In genomic region chr16:17921357-17921978, GRCh38 we compare ENCODE assay signal across 9 cellular contexts.
A peak's percentile ranks its signal among the peaks of the same experiment; 100 is the strongest.
DNase-seq lines count a peak whose midpoint lies in the region; ATAC-seq and TF ChIP-seq lines count a peak whose summit lies in the region.
"Had no signal": no experiment of that assay in that cellular context is flagged by ENCODE, and none has a peak within 500 bp of the region (broad histone marks: within the 10 kb centered on the region; RNA-seq: fewer than 3 reads in every experiment).

No MANE protein-coding gene starts in this region.

- no peaks in the 10 kb centered on the region for H3K27me3 ChIP-seq in Panc1 (ENCODE audit: control insufficient read depth, insufficient read depth, low read length)

- H3K36me3 ChIP-seq in HEK293 (ENCODE audit: control insufficient read depth in 2 of 2, insufficient read depth in 1 of 2, low read length in 2 of 2) = no peaks in the 10 kb centered on the region
- no peaks in the 10 kb centered on the region for H3K36me3 ChIP-seq in Panc1 (ENCODE audit: control insufficient read depth, insufficient read depth, low read length)

- H3K4me1 ChIP-seq in HEK293 (ENCODE audit: control insufficient read depth, insufficient read depth, low read length) = no peaks in the 10 kb centered on the region
- no peaks in the 10 kb centered on the region for H3K4me1 ChIP-seq in Panc1 (ENCODE audit: control insufficient read depth, insufficient read depth, low read length)

- POLR2A ChIA-PET in HEK293 (lab: Yijun Ruan, JAX) = no interaction called here
- POLR2A ChIA-PET in Panc1 (lab: Charles Lee) = no interaction called here

- in situ Hi-C loops in Panc1 (cut with HindIII; ENCODE audit: low pct_unique_long_range_greater_than_20kb, low sequenced_read_pairs) = no loop called here

- CTCF ChIA-PET in HEK293 (lab: Yijun Ruan, JAX) (interaction anchor here (0.6 to 0.8 kb wide), 4 partner anchors 15 to 801 kb away, joined by 3 read pairs; no protein-coding TSS in a partner anchor), Panc1 (lab: Charles Lee) (no interaction called here)

- H3K27ac ChIP-seq in HEK293 (ENCODE audit: extremely low read depth, low read depth, low read length) = no peak overlapping the region
- H3K27ac ChIP-seq in Panc1 (ENCODE audit: low read length) = no peak overlapping the region

- no TSS peak for BruUV-seq in Panc1 (replicated peaks; lab: Mats Ljungman, UMichigan)

- ATAC-seq in Panc1 (no peak), left colon (peak; percentile 88), GM18870 (IDR thresholded peaks at IDR 0.05; ENCODE audit: unreplicated experiment) (no peak), GM19455 (IDR thresholded peaks at IDR 0.05; ENCODE audit: unreplicated experiment) (no peak)
- peak; percentile 70 for ATAC-seq in activated T-helper 17 cell treated with anti-CD3 and anti-CD28 coated beads, Interleukin-2, amount 50 U/mL, for 72 hours (replicated peaks)
- ATAC-seq in stimulated activated naive B cell treated with anti-CD40 and anti-IgM and Interleukin-4, amounts not matched to agents 10 μg/mL and 1 μg/mL and 100 μg/mL, for 72 hours (replicated peaks) = peak; percentile 57 to 71

- no peak overlapping the region for H3K27ac Mint-ChIP-seq in activated T-helper 17 cell treated with anti-CD3 and anti-CD28 coated beads, Interleukin-2, amount 50 U/mL, for 72 hours
- H3K27ac Mint-ChIP-seq in stimulated activated naive B cell treated with anti-CD40 and anti-IgM and Interleukin-4, amounts not matched to agents 10 μg/mL and 1 μg/mL and 100 μg/mL, for 72 hours = no peak overlapping the region
- H3K27ac Mint-ChIP-seq: nephron had no signal

- no peaks in the 10 kb centered on the region for H3K36me3 Mint-ChIP-seq in activated T-helper 17 cell treated with anti-CD3 and anti-CD28 coated beads, Interleukin-2, amount 50 U/mL, for 72 hours (ENCODE audit: low read depth)
- H3K36me3 Mint-ChIP-seq in stimulated activated naive B cell treated with anti-CD40 and anti-IgM and Interleukin-4, amounts not matched to agents 10 μg/mL and 1 μg/mL and 100 μg/mL, for 72 hours = no peaks in the 10 kb centered on the region

- no peaks in the 10 kb centered on the region for H3K9me3 Mint-ChIP-seq in activated T-helper 17 cell treated with anti-CD3 and anti-CD28 coated beads, Interleukin-2, amount 50 U/mL, for 72 hours
- H3K9me3 Mint-ChIP-seq in stimulated activated naive B cell treated with anti-CD40 and anti-IgM and Interleukin-4, amounts not matched to agents 10 μg/mL and 1 μg/mL and 100 μg/mL, for 72 hours = peaks cover 8 to 17% of the 10 kb centered on the region in 2 donors

- H3K4me3 ChIP-seq in HEK293 (ENCODE audit: low read depth, low read length) (no peak overlapping the region), Panc1 (ENCODE audit: low read depth in 2 of 2, low read length in 2 of 2) (no peak overlapping the region)

- H3K4me1 Mint-ChIP-seq in activated T-helper 17 cell treated with anti-CD3 and anti-CD28 coated beads, Interleukin-2, amount 50 U/mL, for 72 hours = no peaks in the 10 kb centered on the region
- H3K4me1 Mint-ChIP-seq in stimulated activated naive B cell treated with anti-CD40 and anti-IgM and Interleukin-4, amounts not matched to agents 10 μg/mL and 1 μg/mL and 100 μg/mL, for 72 hours = no peaks in the 10 kb centered on the region

- intact Hi-C loops in Panc1 (cut with micrococcal nuclease; ENCODE audit: unreplicated experiment) (no loop called here), left colon (cut with DNase I, micrococcal nuclease) (no loop called here)

- DNase-seq in COLO829 (ENCODE audit: low spot score) (peak; percentile 19), Panc1 (ENCODE audit: low read depth, low spot score) (peak; percentile 12), left colon (peak; percentile 32 to 77)
- peak; percentile 30 for DNase-seq in stimulated activated naive B cell treated with anti-CD40 and anti-IgM and Interleukin-4, amounts not matched to agents 10 μg/mL and 1 μg/mL and 100 μg/mL, for 72 hours

- H3K27me3 Mint-ChIP-seq in activated T-helper 17 cell treated with anti-CD3 and anti-CD28 coated beads, Interleukin-2, amount 50 U/mL, for 72 hours = peaks cover 22% of the 10 kb centered on the region
- H3K27me3 Mint-ChIP-seq in stimulated activated naive B cell treated with anti-CD40 and anti-IgM and Interleukin-4, amounts not matched to agents 10 μg/mL and 1 μg/mL and 100 μg/mL, for 72 hours = peaks cover 5 to 8% of the 10 kb centered on the region in 2 donors

- TF ChIP-seq CTCF in HEK293 (tag by site-specific recombination; IDR thresholded peaks at IDR 0.05) = no peak
- peak; percentile 27 for TF ChIP-seq CTCF in Panc1 (IDR thresholded peaks at IDR 0.05)

- H3K4me3 Mint-ChIP-seq in activated T-helper 17 cell treated with anti-CD3 and anti-CD28 coated beads, Interleukin-2, amount 50 U/mL, for 72 hours = no peak overlapping the region
- H3K4me3 Mint-ChIP-seq in stimulated activated naive B cell treated with anti-CD40 and anti-IgM and Interleukin-4, amounts not matched to agents 10 μg/mL and 1 μg/mL and 100 μg/mL, for 72 hours = no peak overlapping the region
- H3K4me3 Mint-ChIP-seq: nephron had no signal

- H3K9me3 ChIP-seq in HEK293 (ENCODE audit: control insufficient read depth, insufficient read depth, low read depth, low read length) (no peaks in the 10 kb centered on the region), Panc1 (ENCODE audit: control insufficient read depth, insufficient read depth, low read depth, low read length) (no peaks in the 10 kb centered on the region; the same call in 1 of the 2 replicates)

TF ChIP-seq in HEK293, 187 proteins besides CTCF, POLR2A, EP300 and RAD21:
- no peak for TF ChIP-seq ZSCAN18 (tag by site-specific recombination; IDR thresholded peaks at IDR 0.05)
- no peak for TF ChIP-seq ZNF747 (tag by site-specific recombination; IDR thresholded peaks at IDR 0.05)
- 0 out of 2 replicates have a peak, but pooled peaks have one; percentile 4 for TF ChIP-seq ZNF654 (tag by site-specific recombination; IDR thresholded peaks at IDR 0.05; ENCODE audit: low read depth)
- TF ChIP-seq ZBTB17 (tag by site-specific recombination; IDR thresholded peaks at IDR 0.05) = no peak
- no peak for TF ChIP-seq BCL11A (tag by site-specific recombination; IDR thresholded peaks at IDR 0.05; ENCODE audit: low read depth)
- no peak for TF ChIP-seq ZNF223 (tag by site-specific recombination; IDR thresholded peaks at IDR 0.05)

Comparison
In these comparisons a context has a peak if more than half of its experiments do, and no peak if none do; other contexts are left out.
1. ATAC-seq: peak in activated T-helper 17 cell treated with anti-CD3 and anti-CD28 coated beads, Interleukin-2, amount 50 U/mL, for 72 hours (single experiment), left colon (single experiment) and stimulated activated naive B cell treated with anti-CD40 and anti-IgM and Interleukin-4, amounts not matched to agents 10 μg/mL and 1 μg/mL and 100 μg/mL, for 72 hours (2 of 2); none in Panc1 (single experiment), GM18870 (single experiment) and GM19455 (single experiment).
2. Peak in every context shown above with its lines, with median percentiles within 50 percentile points of each other: DNase-seq.